In genomic region chr15:58773024-58773423, GRCh38 we compare ENCODE assay signal across 9 cellular contexts. TPM values are rescaled to one million over a fixed set of nuclear protein-coding genes. Genes with fewer than 3 reads are reported as not detected.
DNase-seq lines count a peak whose midpoint lies in the region; ATAC-seq, FAIRE-seq and TF ChIP-seq lines count a peak whose summit lies in the region.
"Had no signal": no experiment of that assay in that cellular context is flagged by ENCODE, and none has a peak within 500 bp of the region (broad histone marks: within the 10 kb centered on the region; RNA-seq: fewer than 3 reads in every experiment).

No MANE protein-coding gene starts in this region.

- no peaks in the 10 kb centered on the region for H3K4me1 ChIP-seq in NT2/D1 (ENCODE audit: insufficient read depth, insufficient read length)
- H3K4me1 ChIP-seq in prostate gland (replicated peaks): peaks cover 3% of the 10 kb centered on the region
- H3K4me1 ChIP-seq in neuronal stem cell (ENCODE audit: control insufficient read depth in 2 of 2, insufficient read depth in 1 of 2, low read depth in 1 of 2, low read length in 2 of 2): peaks cover 0 to 11% of the 10 kb centered on the region in 2 donors

- H3K4ac ChIP-seq in neuronal stem cell (ENCODE audit: low read length): no peak overlapping the region

- no peak overlapping the region for H2AK5ac ChIP-seq in neuronal stem cell (ENCODE audit: low read depth, low read length)

- no peak overlapping the region for H2BK120ac ChIP-seq in neuronal stem cell (ENCODE audit: low read depth, low read length)

- H4K8ac ChIP-seq in neuronal stem cell (ENCODE audit: low read depth, low read length): no peak overlapping the region

- TF ChIP-seq CTCF in CD4-positive, alpha-beta T cell (IDR thresholded peaks at IDR 0.05): no peak
- TF ChIP-seq CTCF in epithelial cell of esophagus (IDR thresholded peaks at IDR 0.05; ENCODE audit: insufficient read depth, low read depth, low read length, missing control alignments) (no peak), prostate gland (IDR thresholded peaks at IDR 0.05) (no peak)

- no peaks in the 10 kb centered on the region for H3K27me3 ChIP-seq in CD4-positive, alpha-beta T cell (ENCODE audit: control insufficient read depth, insufficient read depth, low read length)
- no peaks in the 10 kb centered on the region for H3K27me3 ChIP-seq in NT2/D1 (ENCODE audit: insufficient read depth, insufficient read length)
- H3K27me3 ChIP-seq in prostate gland (replicated peaks; ENCODE audit: insufficient read depth): no peaks in the 10 kb centered on the region
- H3K27me3 ChIP-seq in neuronal stem cell (ENCODE audit: control insufficient read depth in 3 of 3, insufficient read depth in 3 of 3, low read depth in 1 of 3, low read length in 3 of 3): no peaks in the 10 kb centered on the region

- no peak overlapping the region for H2BK12ac ChIP-seq in neuronal stem cell (ENCODE audit: low read length)

- H3K4me1 Mint-ChIP-seq in CD4-positive, alpha-beta T cell (ENCODE audit: low read depth): peaks cover 20% of the 10 kb centered on the region

- no peak overlapping the region for H4K91ac ChIP-seq in neuronal stem cell (ENCODE audit: low read depth, low read length, poor library complexity)

- H3K4me2 ChIP-seq in neuronal stem cell (ENCODE audit: insufficient read depth, low read length, poor library complexity, severe bottlenecking): no peak overlapping the region

- H2BK15ac ChIP-seq in neuronal stem cell (ENCODE audit: low read length): no peak overlapping the region

- H3K27ac ChIP-seq in CD4-positive, alpha-beta T cell (ENCODE audit: low read depth, low read length): no peak overlapping the region
- peak overlapping the region in 1 of 2 donors; percentile 93 for H3K27ac ChIP-seq in prostate gland
- no peak overlapping the region for H3K27ac ChIP-seq in neuronal stem cell (replicated peaks; ENCODE audit: low read length)

- H3K27ac Mint-ChIP-seq in CD4-positive, alpha-beta T cell: peak overlapping the region; percentile 89

- H3K14ac ChIP-seq in neuronal stem cell (ENCODE audit: low read length): no peak overlapping the region

- no peak for DNase-seq in CD4-positive, alpha-beta T cell
- no peak for DNase-seq in NT2/D1 (ENCODE audit: low read depth, low spot score)
- peak; percentile 11 for DNase-seq in epithelial cell of esophagus (ENCODE audit: low read depth)
- DNase-seq in prostate gland (ENCODE audit: low spot score): no peak
- DNase-seq in NCI-H446 treated with DMSO at 0.1 percent for 48 hours (lab: John Stamatoyannopoulos, UW): no peak
- DNase-seq in HEK293T (ENCODE audit: extremely low spot score): no peak
- DNase-seq in neuronal stem cell (ENCODE audit: low spot score): no peak
- DNase-seq in RCC 7860 (ENCODE audit: low spot score): no peak
- DNase-seq: mesendoderm had no signal

- no peak for TF ChIP-seq POLR2A in prostate gland (IDR thresholded peaks at IDR 0.05)

- H2BK5ac ChIP-seq in neuronal stem cell (ENCODE audit: low read length): no peak overlapping the region

- peaks cover 1% of the 10 kb centered on the region for H3K79me1 ChIP-seq in neuronal stem cell (ENCODE audit: low read depth, low read length)

- intact Hi-C loops in CD4-positive, alpha-beta T cell (cut with DNase I, micrococcal nuclease): loop anchor here (5.0 to 10.0 kb wide), 3 partner anchors 159 to 882 kb away; partner anchors contain the start of genes CCNB2 (in 1 of the 2), GTF2A2 (in 1 of the 2) and SLTM (in 1 of the 2)
- intact Hi-C loops in prostate gland (cut with DNase I): loop anchor here (5.0 kb wide), 1 partner anchor 159 kb away; the partner anchor contains the start of gene SLTM

- H3K9me3 ChIP-seq in CD4-positive, alpha-beta T cell (ENCODE audit: control insufficient read depth, low read length): no peaks in the 10 kb centered on the region
- H3K9me3 ChIP-seq in NT2/D1 (ENCODE audit: insufficient read depth, low read length) (no peaks in the 10 kb centered on the region), prostate gland (no peaks in the 10 kb centered on the region), neuronal stem cell (replicated peaks in 1 of 2; ENCODE audit: control insufficient read depth in 2 of 2, insufficient read depth in 1 of 2, low read depth in 1 of 2, low read length in 2 of 2) (no peaks in the 10 kb centered on the region)

- no peak for FAIRE-seq in RCC 7860 (lab: Jason Lieb, UNC)

- H3K4me3 Mint-ChIP-seq in CD4-positive, alpha-beta T cell: no peak overlapping the region

- WGBS in prostate gland: 65% methylated on average over 4 of the region's 4 CpGs
- no CpG with 5 or more reads among the region's 4 CpGs for WGBS in neuronal stem cell (ENCODE audit: extremely low coverage in 2 of 2, insufficient read length in 2 of 2, insufficient replicate concordance in 1 of 2), 2 donors

- H3K36me3 Mint-ChIP-seq in CD4-positive, alpha-beta T cell (ENCODE audit: low read depth): peaks cover 19% of the 10 kb centered on the region

- H2AFZ ChIP-seq in neuronal stem cell (ENCODE audit: low read length): no peak overlapping the region

- H3K9me3 Mint-ChIP-seq in CD4-positive, alpha-beta T cell: no peaks in the 10 kb centered on the region

- H3K23ac ChIP-seq in neuronal stem cell (ENCODE audit: low read depth, low read length, poor library complexity): no peak overlapping the region

- no peaks in the 10 kb centered on the region for H3K27me3 Mint-ChIP-seq in CD4-positive, alpha-beta T cell

- no peak overlapping the region for H3K9ac ChIP-seq in NT2/D1 (ENCODE audit: insufficient read length, low read depth)
- no peak overlapping the region for H3K9ac ChIP-seq in neuronal stem cell (ENCODE audit: low read depth, low read length, poor library complexity)

- CTCF ChIA-PET in CD4-positive, alpha-beta T cell (lab: Charles Lee): no interaction called here
- CTCF ChIA-PET in HEK293T (lab: Yijun Ruan, JAX): no interaction called here

- no peak overlapping the region for H3K18ac ChIP-seq in neuronal stem cell (ENCODE audit: low read length)

- H3K4me3 ChIP-seq in NT2/D1 (ENCODE audit: insufficient read length, low read depth) (peak overlapping the region; percentile 97), epithelial cell of esophagus (ENCODE audit: low read length) (peak overlapping the region; percentile 90), prostate gland (peak overlapping the region; percentile 61 to 91), neuronal stem cell (ENCODE audit: low read length in 2 of 2) (peak overlapping the region in 1 of 2 donors; percentile 59)

- H3K36me3 ChIP-seq in NT2/D1 (ENCODE audit: insufficient read depth, insufficient read length, low read length): no peaks in the 10 kb centered on the region
- no peaks in the 10 kb centered on the region for H3K36me3 ChIP-seq in prostate gland
- H3K36me3 ChIP-seq in neuronal stem cell (replicated peaks in 1 of 2; ENCODE audit: control insufficient read depth in 2 of 2, insufficient read depth in 2 of 2, low read length in 2 of 2): peaks cover 0 to 4% of the 10 kb centered on the region in 2 donors

- no peak for ATAC-seq in CD4-positive, alpha-beta T cell (ENCODE audit: poor library complexity)

- POLR2A ChIA-PET in CD4-positive, alpha-beta T cell (lab: Charles Lee): interaction anchor here (8.4 kb wide), 1 partner anchor 25 kb away, joined by 179 read pairs; the partner anchor contains the start of gene ADAM10
- POLR2A ChIA-PET in HEK293T (lab: Yijun Ruan, JAX): no interaction called here

TF ChIP-seq in HEK293T, 16 proteins besides CTCF, POLR2A, EP300 and RAD21:
- TF ChIP-seq PKNOX1 (IDR thresholded peaks at IDR 0.05) (no peak), BHLHE40 (IDR thresholded peaks at IDR 0.05; ENCODE audit: borderline replicate concordance) (no peak)
TF ChIP-seq in HEK293T: peak in this region for 0.

RNA-seq across cellular contexts. Expression of gene MINDY2, which starts 1.9 kb away (rescaled TPM):
- 1 to 10 TPM; 7.5 to 7.7 TPM for total RNA-seq in CD4-positive, alpha-beta T cell
- 10 to 100 TPM; 14.3 to 22.9 TPM for total RNA-seq in prostate gland
- polyA plus RNA-seq in neuronal stem cell (2013, experiment 1 of 2): 6.6 TPM
- polyA plus RNA-seq in neuronal stem cell (2013, experiment 2 of 2): 6.6 TPM

RNA-seq across cellular contexts. Expression of gene ADAM10, which starts 23.5 kb away (rescaled TPM):
- total RNA-seq in CD4-positive, alpha-beta T cell: 10 to 100 TPM; 70.5 to 80.4 TPM
- 10 to 100 TPM; 74.4 to 95.0 TPM for total RNA-seq in prostate gland
- polyA plus RNA-seq in neuronal stem cell (2013, experiment 1 of 2): 99.4 TPM
- 104 TPM for polyA plus RNA-seq in neuronal stem cell (2013, experiment 2 of 2)
